Comparison of ENCODE assay signal across 1 cellular context in genomic region chr17:18916816-18917496, GRCh38.
TF ChIP-seq lines count a peak whose summit lies in the region.

No MANE protein-coding gene starts in this region.

TF ChIP-seq in IMR-90, 13 proteins besides CTCF, POLR2A, EP300 and RAD21 (continued from another document):
- TF ChIP-seq USF2 (IDR thresholded peaks at IDR 0.05; ENCODE audit: low read depth, low read length): no peak
